In the genomic region with DNA sequence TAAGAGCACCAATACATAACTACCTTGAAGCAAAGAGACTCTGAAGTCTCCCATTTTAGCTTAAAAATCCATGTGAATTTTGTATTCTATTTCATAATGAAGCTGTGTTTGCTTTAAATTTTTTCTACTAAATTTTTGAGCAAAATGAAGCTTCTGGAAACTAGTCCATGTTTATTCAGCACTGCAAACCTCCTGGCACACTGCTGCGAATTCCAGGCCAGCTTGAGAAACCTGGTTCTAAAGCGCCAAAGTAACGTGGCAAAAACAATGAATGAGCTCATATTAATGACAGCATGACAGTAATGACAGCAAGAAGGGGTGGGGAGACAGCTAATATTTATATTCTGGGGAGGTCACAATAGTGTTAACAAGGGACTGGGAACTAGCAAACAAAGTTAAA, we compare ENCODE assay signal across 17 cellular contexts.
"Had no signal": no experiment of that assay in that cellular context is flagged by ENCODE, and none has a peak within 500 bp of the region (broad histone marks: within the 10 kb centered on the region; RNA-seq: fewer than 3 reads in every experiment).

No MANE protein-coding gene starts in this region.

- H3K36me3 ChIP-seq: uterus had no signal

- H3K9me3 Mint-ChIP-seq: activated T-cell treated with anti-CD3 and anti-CD28 coated beads, Interleukin-2, amount 50 U/mL, for 72 hours; dendritic cell treated with granulocyte-macrophage colony-stimulating factor and Interleukin-4, amounts not matched to agents 40 ng/mL and 50 ng/mL, for 4 days had no signal

- H3K4me3 ChIP-seq: ascending aorta, esophagus muscularis mucosa, hepatocyte, tibial nerve, uterus had no signal

- H3K4me1 ChIP-seq: tibial nerve, uterus had no signal

- H3K27me3 ChIP-seq: ascending aorta, esophagus muscularis mucosa, hepatocyte, tibial nerve, uterus had no signal

- H3K9me3 ChIP-seq: ascending aorta, esophagus muscularis mucosa, tibial nerve, uterus had no signal

- H3K4me3 Mint-ChIP-seq: activated T-cell treated with anti-CD3 and anti-CD28 coated beads, Interleukin-2, amount 50 U/mL, for 72 hours; dendritic cell treated with granulocyte-macrophage colony-stimulating factor and Interleukin-4, amounts not matched to agents 40 ng/mL and 50 ng/mL, for 4 days had no signal

- H3K27ac ChIP-seq: hepatocyte, tibial nerve, uterus had no signal

- FAIRE-seq: bronchial epithelial cell, endothelial cell of umbilical vein, TTC549 had no signal

- H3K27me3 Mint-ChIP-seq: dendritic cell treated with granulocyte-macrophage colony-stimulating factor and Interleukin-4, amounts not matched to agents 40 ng/mL and 50 ng/mL, for 4 days had no signal

- H3K27ac Mint-ChIP-seq: activated T-cell treated with anti-CD3 and anti-CD28 coated beads, Interleukin-2, amount 50 U/mL, for 72 hours; dendritic cell treated with granulocyte-macrophage colony-stimulating factor and Interleukin-4, amounts not matched to agents 40 ng/mL and 50 ng/mL, for 4 days had no signal

- ATAC-seq: activated T-cell treated with anti-CD3 and anti-CD28 coated beads, Interleukin-2, amount 50 U/mL, for 72 hours had no signal

- DNase-seq: activated CD4-positive, alpha-beta T cell treated with anti-CD3 and anti-CD28 coated beads, Interleukin-2, amount 50 U/mL, for 4 hours; activated effector memory CD4-positive, alpha-beta T cell treated with anti-CD3 and anti-CD28 coated beads, Interleukin-2, amount 50 U/mL, for 16 hours; activated naive CD4-positive, alpha-beta T cell treated with anti-CD3 and anti-CD28 coated beads, Interleukin-2, amount 50 U/mL, for 16 hours; activated T-cell treated with anti-CD3 and anti-CD28 coated beads, Interleukin-2, amount 50 U/mL, for 72 hours; effector CD8-positive, alpha-beta T cell; foreskin fibroblast; occipital lobe; stimulated activated naive CD4-positive, alpha-beta T cell treated with Interleukin-2 at 50 U/mL for 16 hours had no signal
